Comparison of ENCODE assay signal across 8 cellular contexts in genomic region chr11:4095509-4096230, GRCh38. TPM values are rescaled to one million over a fixed set of nuclear protein-coding genes. Genes with fewer than 3 reads are reported as not detected.
A peak's percentile ranks its signal among the peaks of the same experiment; 100 is the strongest.
DNase-seq lines count a peak whose midpoint lies in the region; ATAC-seq and TF ChIP-seq lines count a peak whose summit lies in the region.

No MANE protein-coding gene starts in this region.

- intact Hi-C loops in Calu3 (cut with micrococcal nuclease; ENCODE audit: unreplicated experiment) (no loop called here), IMR-90 (cut with micrococcal nuclease) (no loop called here)

- peaks cover 11 to 57% of the 10 kb centered on the region in 2 experiments for H3K79me1 ChIP-seq in IMR-90 (ENCODE audit: low read depth in 1 of 2, low read length in 2 of 2)

- peaks cover 13% of the 10 kb centered on the region for H3K4me1 Mint-ChIP-seq in Calu3 (ENCODE audit: low read depth, unreplicated experiment)
- peaks cover 32% of the 10 kb centered on the region for H3K4me1 Mint-ChIP-seq in stimulated activated memory B cell treated with anti-CD40 and anti-IgM and Interleukin-4, amounts not matched to agents 10 μg/mL and 1 μg/mL and 100 μg/mL, for 72 hours

- H3K36me3 Mint-ChIP-seq in Calu3 (ENCODE audit: insufficient read depth, unreplicated experiment), result peaks cover 34% of the 10 kb centered on the region
- peaks cover 31 to 33% of the 10 kb centered on the region in 2 donors for H3K36me3 Mint-ChIP-seq in activated naive CD4-positive, alpha-beta T cell treated with anti-CD3 and anti-CD28 coated beads, Interleukin-2, amount 50 U/mL, for 72 hours
- H3K36me3 Mint-ChIP-seq in stimulated activated memory B cell treated with anti-CD40 and anti-IgM and Interleukin-4, amounts not matched to agents 10 μg/mL and 1 μg/mL and 100 μg/mL, for 72 hours, result peaks cover 23% of the 10 kb centered on the region

- peak overlapping the region; percentile 90 for H3K4me2 ChIP-seq in IMR-90 (ENCODE audit: low read depth, low read length)

- peak overlapping the region; percentile 94 for H3K23ac ChIP-seq in IMR-90 (ENCODE audit: low read depth, low read length)

- peak overlapping the region; percentile 97 for H2AK5ac ChIP-seq in IMR-90 (ENCODE audit: low read depth, low read length)

- 0 out of 2 replicates have a peak, but pooled peaks have one; percentile 11 for TF ChIP-seq POLR2A in IMR-90 (IDR thresholded peaks at IDR 0.05; ENCODE audit: low read depth, low read length)

- peak overlapping the region; percentile 91 for H3K27ac Mint-ChIP-seq in Calu3 (ENCODE audit: unreplicated experiment)
- peak overlapping the region; percentile 97 to 99 for H3K27ac Mint-ChIP-seq in activated naive CD4-positive, alpha-beta T cell treated with anti-CD3 and anti-CD28 coated beads, Interleukin-2, amount 50 U/mL, for 72 hours
- peak overlapping the region; percentile 99 for H3K27ac Mint-ChIP-seq in stimulated activated memory B cell treated with anti-CD40 and anti-IgM and Interleukin-4, amounts not matched to agents 10 μg/mL and 1 μg/mL and 100 μg/mL, for 72 hours

- H3K4me1 ChIP-seq in IMR-90 (ENCODE audit: control insufficient read depth, insufficient read depth, low read length), result peaks cover 9% of the 10 kb centered on the region

- in situ Hi-C loops in IMR-90 (cut with MboI; ENCODE audit: low sequenced_read_pairs), result no loop called here

- H3K4ac ChIP-seq in IMR-90 (ENCODE audit: low read depth, low read length), result peak overlapping the region; percentile 91

- TF ChIP-seq CTCF in Calu3 (IDR thresholded peaks at IDR 0.05; ENCODE audit: unreplicated experiment) (no peak), IMR-90 (conservative IDR thresholded peaks at IDR 0.05; ENCODE audit: low read depth, low read length) (no peak)

- H3K9me3 ChIP-seq in IMR-90 (ENCODE audit: control insufficient read depth, insufficient read depth, low read length), result no peaks in the 10 kb centered on the region

- H3K14ac ChIP-seq in IMR-90 (replicated peaks; ENCODE audit: low read depth, low read length), result peak overlapping the region; percentile 85

- H3K4me3 Mint-ChIP-seq in Calu3 (ENCODE audit: low read depth, unreplicated experiment), result peak overlapping the region; percentile 94
- H3K4me3 Mint-ChIP-seq in stimulated activated memory B cell treated with anti-CD40 and anti-IgM and Interleukin-4, amounts not matched to agents 10 μg/mL and 1 μg/mL and 100 μg/mL, for 72 hours, result peak overlapping the region; percentile 94

- H3K9ac ChIP-seq in IMR-90 (ENCODE audit: low read depth, low read length), result peak overlapping the region; percentile 89

- POLR2A ChIA-PET in IMR-90 (lab: Charles Lee; ENCODE audit: unreplicated experiment), result no interaction called here

- TF ChIP-seq RAD21 in IMR-90 (IDR thresholded peaks at IDR 0.05; ENCODE audit: low read length), result no peak

- peak overlapping the region; percentile 62 for H2BK120ac ChIP-seq in IMR-90 (ENCODE audit: low read depth, low read length)

- H3K9me1 ChIP-seq in IMR-90 (ENCODE audit: insufficient read depth, low read length), result peaks cover 15% of the 10 kb centered on the region; the same call in 1 of the 2 replicates

- DNase-seq in Calu3 (no peak), IMR-90 (peak; percentile 78), GOT3 (lab: John Stamatoyannopoulos, UW) (no peak), activated gamma-delta T cell treated with Interleukin-2 at 50 U/mL for 16 hours (no peak)
- DNase-seq in activated naive CD4-positive, alpha-beta T cell treated with anti-CD3 and anti-CD28 coated beads, Interleukin-2, amount 50 U/mL, for 72 hours (ENCODE audit: low spot score in 2 of 2), result no peak

- H4K5ac ChIP-seq in IMR-90 (ENCODE audit: low read depth, low read length), result peak overlapping the region; percentile 87

- peak overlapping the region; percentile 81 for H3K18ac ChIP-seq in IMR-90 (ENCODE audit: low read depth, low read length)

- H4K20me1 ChIP-seq in IMR-90 (ENCODE audit: insufficient read depth, low read length), result no peaks in the 10 kb centered on the region; the same call in none of the 2 replicates

- peak overlapping the region; percentile 100 for H2AFZ ChIP-seq in IMR-90 (replicated peaks; ENCODE audit: low read length, poor library complexity)

- peak overlapping the region; percentile 91 for H3K56ac ChIP-seq in IMR-90 (ENCODE audit: extremely low read depth, insufficient read depth, low read length)

- no peaks in the 10 kb centered on the region for H3K27me3 Mint-ChIP-seq in Calu3 (ENCODE audit: unreplicated experiment)
- H3K27me3 Mint-ChIP-seq in stimulated activated memory B cell treated with anti-CD40 and anti-IgM and Interleukin-4, amounts not matched to agents 10 μg/mL and 1 μg/mL and 100 μg/mL, for 72 hours, result no peaks in the 10 kb centered on the region

- peak overlapping the region; percentile 91 to 92 for H4K8ac ChIP-seq in IMR-90 (ENCODE audit: low read depth in 2 of 2, low read length in 2 of 2)

- no CpG with 5 or more reads among the region's 10 CpGs for WGBS in IMR-90 (ENCODE audit: extremely low coverage in 2 of 2, insufficient read length in 1 of 2), 2 experiments

- peak overlapping the region; percentile 75 for H4K91ac ChIP-seq in IMR-90 (ENCODE audit: insufficient read depth, low read depth, low read length)

- ATAC-seq in IMR-90 (ENCODE audit: low read depth) (peak; percentile 39), GM19351 (IDR thresholded peaks at IDR 0.05; ENCODE audit: unreplicated experiment) (no peak)
- no peak for ATAC-seq in activated naive CD4-positive, alpha-beta T cell treated with anti-CD3 and anti-CD28 coated beads, Interleukin-2, amount 50 U/mL, for 72 hours
- ATAC-seq in stimulated activated memory B cell treated with anti-CD40 and anti-IgM and Interleukin-4, amounts not matched to agents 10 μg/mL and 1 μg/mL and 100 μg/mL, for 72 hours, result no peak

- peak overlapping the region; percentile 58 for H2BK20ac ChIP-seq in IMR-90 (ENCODE audit: low read depth, low read length)

- H3K36me3 ChIP-seq in IMR-90 (ENCODE audit: control insufficient read depth, insufficient read depth, low read length), result no peaks in the 10 kb centered on the region

- peak overlapping the region; percentile 99 for H2BK5ac ChIP-seq in IMR-90 (ENCODE audit: low read depth, low read length, poor library complexity, severe bottlenecking)

- peak overlapping the region; percentile 94 for H2AK9ac ChIP-seq in IMR-90 (replicated peaks; ENCODE audit: low read depth, low read length, poor library complexity)

- peak overlapping the region; percentile 88 for H3K27ac ChIP-seq in IMR-90 (ENCODE audit: insufficient read depth, low read length)

- CTCF ChIA-PET in Calu3 (lab: Charles Lee), result no interaction called here
- CTCF ChIA-PET in IMR-90 (lab: Yijun Ruan, JAX), result interaction anchor here (1.6 kb wide), 1 partner anchor 246 kb away, joined by 5 read pairs; no protein-coding TSS in a partner anchor

- no peaks in the 10 kb centered on the region for H3K27me3 ChIP-seq in IMR-90 (ENCODE audit: control insufficient read depth, insufficient read depth, low read length)

- no peaks in the 10 kb centered on the region for H3K9me3 Mint-ChIP-seq in Calu3 (ENCODE audit: low read depth, unreplicated experiment)
- no peaks in the 10 kb centered on the region for H3K9me3 Mint-ChIP-seq in activated naive CD4-positive, alpha-beta T cell treated with anti-CD3 and anti-CD28 coated beads, Interleukin-2, amount 50 U/mL, for 72 hours
- no peaks in the 10 kb centered on the region for H3K9me3 Mint-ChIP-seq in stimulated activated memory B cell treated with anti-CD40 and anti-IgM and Interleukin-4, amounts not matched to agents 10 μg/mL and 1 μg/mL and 100 μg/mL, for 72 hours

- H2BK15ac ChIP-seq in IMR-90 (ENCODE audit: low read depth, low read length), result peak overlapping the region; percentile 79; the same call in 2 of the 3 replicates

- dilution Hi-C loops in IMR-90 (cut with HindIII; ENCODE audit: low sequenced_read_pairs, unreplicated experiment), result no loop called here

- TSS peak; percentile 62 for BruUV-seq in Calu3 (replicated peaks; lab: Mats Ljungman, UMichigan)
- BruUV-seq in IMR-90 (replicated peaks; lab: Mats Ljungman, UMichigan), result TSS peak; percentile 15

- H3K4me3 ChIP-seq in IMR-90 (ENCODE audit: insufficient read depth, low read depth, low read length) (peak overlapping the region; percentile 80), iPS-11a (ENCODE audit: low read depth, low read length) (peak overlapping the region; percentile 84)

TF ChIP-seq in IMR-90, 13 proteins besides CTCF, POLR2A, EP300 and RAD21:
- TF ChIP-seq CHD1 (IDR thresholded peaks at IDR 0.05; ENCODE audit: low read depth, low read length), result no peak
- no peak for TF ChIP-seq RCOR1 (IDR thresholded peaks at IDR 0.05; ENCODE audit: insufficient replicate concordance, low read length)
- peak; percentile 80 for TF ChIP-seq CEBPB (IDR thresholded peaks at IDR 0.05; ENCODE audit: low read depth, low read length)

RNA-seq across cellular contexts. Expression of gene RRM1, which starts 1.1 kb away (rescaled TPM):
- total RNA-seq in Calu3 (2022) (80.2 and 83.2 TPM in 2 replicates), IMR-90 (2012; rRNA removed) (154 and 183 TPM in 2 replicates)
- polyA plus RNA-seq in IMR-90 (2012; rRNA removed), result 44.4 and 55.1 TPM in 2 replicates
- polyA plus RNA-seq in IMR-90 (2012; cell fraction: cytosol; rRNA removed), result 39.7 and 60.0 TPM in 2 replicates
- polyA plus RNA-seq in IMR-90 (2012; cell fraction: nucleus; rRNA removed; ENCODE audit: low replicate concordance), result 26.1 and 26.7 TPM in 2 replicates
- 100 to 1,000 TPM; 192 to 278 TPM for total RNA-seq in activated naive CD4-positive, alpha-beta T cell treated with anti-CD3 and anti-CD28 coated beads, Interleukin-2, amount 50 U/mL, for 72 hours
